In the genomic region with DNA sequence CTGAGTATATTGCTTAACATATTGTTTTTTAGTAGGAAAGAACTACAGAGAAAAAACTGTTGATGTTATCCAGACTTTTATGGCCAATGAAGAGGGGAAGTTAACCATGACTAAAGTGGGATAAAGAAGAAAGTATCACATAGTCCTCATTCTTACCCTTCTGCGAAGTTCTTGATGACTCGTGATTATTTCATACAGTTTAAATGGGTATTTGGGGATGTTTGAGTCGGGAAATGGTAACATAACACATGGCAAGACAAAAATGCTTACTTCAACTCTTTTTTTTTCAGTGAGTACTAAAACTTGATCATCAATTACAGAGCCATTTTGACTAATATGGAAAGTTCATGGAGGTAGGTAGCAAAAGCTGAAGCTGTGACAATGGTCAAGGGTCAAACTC, we compare ENCODE assay signal across 1 cellular context.
TF ChIP-seq lines count a peak whose summit lies in the region.

No MANE protein-coding gene starts in this region.

TF ChIP-seq in HepG2, 621 proteins besides CTCF, POLR2A, EP300 and RAD21:
- no peak for TF ChIP-seq HNF4G (IDR thresholded peaks at IDR 0.05; ENCODE audit: borderline replicate concordance, low read depth, low read length)
- no peak for TF ChIP-seq HNF4G (CRISPR knock-in tag; IDR thresholded peaks at IDR 0.05; ENCODE audit: borderline replicate concordance, low read depth)
- TF ChIP-seq MAFF (IDR thresholded peaks at IDR 0.05; ENCODE audit: low read depth, low read length), result peak; percentile 92
- TF ChIP-seq NFE2L2 (IDR thresholded peaks at IDR 0.05; ENCODE audit: low read length), result 0 out of 2 replicates have a peak, but pooled peaks have one; percentile 32
- TF ChIP-seq MAFK (conservative IDR thresholded peaks at IDR 0.05 in 1 of 2, IDR thresholded peaks at IDR 0.05 in 1 of 2; ENCODE audit: low read length in 2 of 2), result peak; percentile 90 to 91
- TF ChIP-seq, protein P1, sequence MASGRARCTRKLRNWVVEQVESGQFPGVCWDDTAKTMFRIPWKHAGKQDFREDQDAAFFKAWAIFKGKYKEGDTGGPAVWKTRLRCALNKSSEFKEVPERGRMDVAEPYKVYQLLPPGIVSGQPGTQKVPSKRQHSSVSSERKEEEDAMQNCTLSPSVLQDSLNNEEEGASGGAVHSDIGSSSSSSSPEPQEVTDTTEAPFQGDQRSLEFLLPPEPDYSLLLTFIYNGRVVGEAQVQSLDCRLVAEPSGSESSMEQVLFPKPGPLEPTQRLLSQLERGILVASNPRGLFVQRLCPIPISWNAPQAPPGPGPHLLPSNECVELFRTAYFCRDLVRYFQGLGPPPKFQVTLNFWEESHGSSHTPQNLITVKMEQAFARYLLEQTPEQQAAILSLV (CRISPR knock-in tag; IDR thresholded peaks at IDR 0.05; ENCODE audit: borderline replicate concordance), result no peak
- TF ChIP-seq ARID2 (CRISPR knock-in tag; IDR thresholded peaks at IDR 0.05; ENCODE audit: borderline replicate concordance), result no peak
